Comparison of ENCODE assay signal across 25 cellular contexts in the genomic region with DNA sequence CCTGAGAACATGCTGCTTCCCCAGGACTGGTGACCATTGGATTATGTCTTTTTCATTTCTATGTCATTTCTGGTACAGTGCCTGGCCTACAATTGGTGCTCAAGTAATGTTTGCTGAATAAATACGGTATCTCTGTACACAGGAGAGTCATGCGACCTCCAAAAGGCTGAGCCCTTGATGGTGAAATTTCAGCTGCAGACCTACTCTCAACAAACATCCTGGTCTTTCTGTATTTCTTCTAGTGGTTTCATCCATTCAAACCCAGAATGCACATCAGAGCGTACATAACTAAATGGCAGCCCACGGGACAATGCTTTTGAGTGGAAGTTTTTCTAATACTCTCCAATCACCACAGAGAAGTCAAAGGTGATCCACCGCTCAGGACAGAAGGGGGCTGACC.
"Had no signal": no experiment of that assay in that cellular context is flagged by ENCODE, and none has a peak within 500 bp of the region (broad histone marks: within the 10 kb centered on the region; RNA-seq: fewer than 3 reads in every experiment).

No MANE protein-coding gene starts in this region.

- H3K4me1 ChIP-seq: prostate gland, transverse colon had no signal

- H3K9me3 ChIP-seq: prostate gland, spleen, testis, transverse colon had no signal

- FAIRE-seq: kidney had no signal

- H3K4me2 ChIP-seq: hepatocyte had no signal

- H3K79me2 ChIP-seq: hepatocyte, parathyroid adenoma had no signal

- H3K27ac ChIP-seq: dorsolateral prefrontal cortex, hepatocyte, parathyroid adenoma, prostate gland, spleen, testis, transverse colon had no signal

- H3K9ac ChIP-seq: parathyroid adenoma had no signal

- H3K4me3 ChIP-seq: dorsolateral prefrontal cortex, hepatocyte, lung, prostate gland, spleen, testis, transverse colon had no signal

- H3K36me3 ChIP-seq: prostate gland, spleen, transverse colon had no signal

- H3K27me3 ChIP-seq: dorsolateral prefrontal cortex, hepatocyte, spleen, testis, transverse colon had no signal

- H2AFZ ChIP-seq: hepatocyte, parathyroid adenoma had no signal

- ATAC-seq: left cardiac atrium; left ventricle myocardium superior; natural killer cell treated with Interleukin-12 subunit alpha and Interleukin-12 subunit beta and Interleukin-15 and Interleukin-18, amount 100 ng/mL, for 72 hours; sciatic nerve; stimulated activated naive B cell treated with anti-CD40 and anti-IgM and Interleukin-4, amounts not matched to agents 10 μg/mL and 1 μg/mL and 100 μg/mL, for 72 hours; stimulated activated naive CD8-positive, alpha-beta T cell treated with anti-CD3 and anti-CD28 coated beads, Interleukin-15, amount 100 ng/mL, for 72 hours had no signal

- DNase-seq: cortex of kidney; dorsolateral prefrontal cortex; effector CD8-positive, alpha-beta T cell; foreskin melanocyte; head of caudate nucleus; kidney; left cardiac atrium; left ventricle myocardium superior; mesenchymal stem cell; midbrain; retina; spleen; stimulated activated CD4-positive, alpha-beta T cell treated with anti-CD3 and anti-CD28 coated beads, Interleukin-15, amount 100 ng/mL, for 24 hours; stimulated activated CD4-positive, alpha-beta T cell treated with anti-CD3 and anti-CD28 coated beads, Interleukin-1b, Interleukin-23, amount 100 ng/mL, for 48 hours; stimulated activated CD4-positive, alpha-beta T cell treated with anti-CD3 and anti-CD28 coated beads, Interleukin-4, amount 100 ng/mL, for 24 hours; stimulated activated naive B cell treated with anti-CD40 and anti-IgM and Interleukin-4, amounts not matched to agents 10 μg/mL and 1 μg/mL and 100 μg/mL, for 72 hours; stimulated activated naive CD8-positive, alpha-beta T cell treated with anti-CD3 and anti-CD28 coated beads, Interleukin-15, amount 100 ng/mL, for 72 hours; testis; transverse colon had no signal
